Comparison of ENCODE assay signal across 1 cellular context in the genomic region with DNA sequence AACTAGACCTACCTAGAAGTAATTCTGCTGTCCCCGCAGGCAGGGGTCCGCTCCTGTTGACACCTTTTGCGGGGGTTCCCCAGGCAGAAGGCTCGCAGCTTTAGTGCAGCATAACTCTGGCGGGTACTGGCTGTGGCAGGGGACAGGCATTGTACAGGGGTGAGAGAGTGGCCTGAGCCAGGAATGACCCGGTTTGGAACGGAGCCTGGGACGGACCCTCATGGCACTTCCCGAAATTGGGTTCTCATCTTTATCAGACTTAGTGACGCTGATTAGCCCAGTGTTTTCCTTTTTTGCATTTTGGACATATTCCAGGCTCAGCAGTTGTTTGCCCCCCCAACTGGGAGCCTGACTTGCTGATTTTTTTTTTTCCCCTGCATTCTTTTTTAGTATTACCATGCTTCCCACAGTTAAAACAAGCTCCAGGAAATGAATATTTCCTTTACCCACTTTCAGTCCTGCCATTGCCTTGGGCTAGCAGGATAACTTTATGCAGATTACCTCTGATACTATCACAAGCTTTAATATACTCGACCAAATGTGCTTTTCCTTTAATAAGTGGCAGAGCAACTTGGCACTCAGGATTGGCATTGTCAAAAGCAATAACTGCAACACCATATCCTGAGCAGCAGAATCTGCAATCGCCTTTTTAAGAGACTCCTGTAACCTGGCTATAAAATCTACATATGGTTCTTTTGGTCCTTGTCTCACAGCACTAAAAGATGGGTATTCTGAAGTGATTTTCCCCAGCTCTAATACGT.
TF ChIP-seq lines count a peak whose summit lies in the region.

No MANE protein-coding gene starts in this region.

TF ChIP-seq in WTC11, 78 proteins besides CTCF, POLR2A, EP300 and RAD21:
- TF ChIP-seq PRRX2 (CRISPR knock-in tag; IDR thresholded peaks at IDR 0.05) (no peak), GABPB1 (CRISPR knock-in tag; IDR thresholded peaks at IDR 0.05) (no peak), RELA (CRISPR knock-in tag; IDR thresholded peaks at IDR 0.05; ENCODE audit: borderline replicate concordance) (no peak), ETV6 (CRISPR knock-in tag; IDR thresholded peaks at IDR 0.05) (no peak), ZNF219 (CRISPR knock-in tag; IDR thresholded peaks at IDR 0.05; ENCODE audit: borderline replicate concordance) (no peak), NFATC4 (CRISPR knock-in tag; IDR thresholded peaks at IDR 0.05) (no peak)
- TF ChIP-seq, protein P1, sequence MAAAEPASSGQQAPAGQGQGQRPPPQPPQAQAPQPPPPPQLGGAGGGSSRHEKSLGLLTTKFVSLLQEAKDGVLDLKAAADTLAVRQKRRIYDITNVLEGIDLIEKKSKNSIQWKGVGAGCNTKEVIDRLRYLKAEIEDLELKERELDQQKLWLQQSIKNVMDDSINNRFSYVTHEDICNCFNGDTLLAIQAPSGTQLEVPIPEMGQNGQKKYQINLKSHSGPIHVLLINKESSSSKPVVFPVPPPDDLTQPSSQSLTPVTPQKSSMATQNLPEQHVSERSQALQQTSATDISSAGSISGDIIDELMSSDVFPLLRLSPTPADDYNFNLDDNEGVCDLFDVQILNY (CRISPR knock-in tag; IDR thresholded peaks at IDR 0.05), result no peak
- TF ChIP-seq, protein P2, sequence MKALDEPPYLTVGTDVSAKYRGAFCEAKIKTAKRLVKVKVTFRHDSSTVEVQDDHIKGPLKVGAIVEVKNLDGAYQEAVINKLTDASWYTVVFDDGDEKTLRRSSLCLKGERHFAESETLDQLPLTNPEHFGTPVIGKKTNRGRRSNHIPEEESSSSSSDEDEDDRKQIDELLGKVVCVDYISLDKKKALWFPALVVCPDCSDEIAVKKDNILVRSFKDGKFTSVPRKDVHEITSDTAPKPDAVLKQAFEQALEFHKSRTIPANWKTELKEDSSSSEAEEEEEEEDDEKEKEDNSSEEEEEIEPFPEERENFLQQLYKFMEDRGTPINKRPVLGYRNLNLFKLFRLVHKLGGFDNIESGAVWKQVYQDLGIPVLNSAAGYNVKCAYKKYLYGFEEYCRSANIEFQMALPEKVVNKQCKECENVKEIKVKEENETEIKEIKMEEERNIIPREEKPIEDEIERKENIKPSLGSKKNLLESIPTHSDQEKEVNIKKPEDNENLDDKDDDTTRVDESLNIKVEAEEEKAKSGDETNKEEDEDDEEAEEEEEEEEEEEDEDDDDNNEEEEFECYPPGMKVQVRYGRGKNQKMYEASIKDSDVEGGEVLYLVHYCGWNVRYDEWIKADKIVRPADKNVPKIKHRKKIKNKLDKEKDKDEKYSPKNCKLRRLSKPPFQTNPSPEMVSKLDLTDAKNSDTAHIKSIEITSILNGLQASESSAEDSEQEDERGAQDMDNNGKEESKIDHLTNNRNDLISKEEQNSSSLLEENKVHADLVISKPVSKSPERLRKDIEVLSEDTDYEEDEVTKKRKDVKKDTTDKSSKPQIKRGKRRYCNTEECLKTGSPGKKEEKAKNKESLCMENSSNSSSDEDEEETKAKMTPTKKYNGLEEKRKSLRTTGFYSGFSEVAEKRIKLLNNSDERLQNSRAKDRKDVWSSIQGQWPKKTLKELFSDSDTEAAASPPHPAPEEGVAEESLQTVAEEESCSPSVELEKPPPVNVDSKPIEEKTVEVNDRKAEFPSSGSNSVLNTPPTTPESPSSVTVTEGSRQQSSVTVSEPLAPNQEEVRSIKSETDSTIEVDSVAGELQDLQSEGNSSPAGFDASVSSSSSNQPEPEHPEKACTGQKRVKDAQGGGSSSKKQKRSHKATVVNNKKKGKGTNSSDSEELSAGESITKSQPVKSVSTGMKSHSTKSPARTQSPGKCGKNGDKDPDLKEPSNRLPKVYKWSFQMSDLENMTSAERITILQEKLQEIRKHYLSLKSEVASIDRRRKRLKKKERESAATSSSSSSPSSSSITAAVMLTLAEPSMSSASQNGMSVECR (CRISPR knock-in tag; IDR thresholded peaks at IDR 0.05; ENCODE audit: borderline replicate concordance), result no peak
- TF ChIP-seq, protein P3, sequence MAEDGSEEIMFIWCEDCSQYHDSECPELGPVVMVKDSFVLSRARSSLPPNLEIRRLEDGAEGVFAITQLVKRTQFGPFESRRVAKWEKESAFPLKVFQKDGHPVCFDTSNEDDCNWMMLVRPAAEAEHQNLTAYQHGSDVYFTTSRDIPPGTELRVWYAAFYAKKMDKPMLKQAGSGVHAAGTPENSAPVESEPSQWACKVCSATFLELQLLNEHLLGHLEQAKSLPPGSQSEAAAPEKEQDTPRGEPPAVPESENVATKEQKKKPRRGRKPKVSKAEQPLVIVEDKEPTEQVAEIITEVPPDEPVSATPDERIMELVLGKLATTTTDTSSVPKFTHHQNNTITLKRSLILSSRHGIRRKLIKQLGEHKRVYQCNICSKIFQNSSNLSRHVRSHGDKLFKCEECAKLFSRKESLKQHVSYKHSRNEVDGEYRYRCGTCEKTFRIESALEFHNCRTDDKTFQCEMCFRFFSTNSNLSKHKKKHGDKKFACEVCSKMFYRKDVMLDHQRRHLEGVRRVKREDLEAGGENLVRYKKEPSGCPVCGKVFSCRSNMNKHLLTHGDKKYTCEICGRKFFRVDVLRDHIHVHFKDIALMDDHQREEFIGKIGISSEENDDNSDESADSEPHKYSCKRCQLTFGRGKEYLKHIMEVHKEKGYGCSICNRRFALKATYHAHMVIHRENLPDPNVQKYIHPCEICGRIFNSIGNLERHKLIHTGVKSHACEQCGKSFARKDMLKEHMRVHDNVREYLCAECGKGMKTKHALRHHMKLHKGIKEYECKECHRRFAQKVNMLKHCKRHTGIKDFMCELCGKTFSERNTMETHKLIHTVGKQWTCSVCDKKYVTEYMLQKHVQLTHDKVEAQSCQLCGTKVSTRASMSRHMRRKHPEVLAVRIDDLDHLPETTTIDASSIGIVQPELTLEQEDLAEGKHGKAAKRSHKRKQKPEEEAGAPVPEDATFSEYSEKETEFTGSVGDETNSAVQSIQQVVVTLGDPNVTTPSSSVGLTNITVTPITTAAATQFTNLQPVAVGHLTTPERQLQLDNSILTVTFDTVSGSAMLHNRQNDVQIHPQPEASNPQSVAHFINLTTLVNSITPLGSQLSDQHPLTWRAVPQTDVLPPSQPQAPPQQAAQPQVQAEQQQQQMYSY (CRISPR knock-in tag; IDR thresholded peaks at IDR 0.05), result no peak
- TF ChIP-seq, protein P4, sequence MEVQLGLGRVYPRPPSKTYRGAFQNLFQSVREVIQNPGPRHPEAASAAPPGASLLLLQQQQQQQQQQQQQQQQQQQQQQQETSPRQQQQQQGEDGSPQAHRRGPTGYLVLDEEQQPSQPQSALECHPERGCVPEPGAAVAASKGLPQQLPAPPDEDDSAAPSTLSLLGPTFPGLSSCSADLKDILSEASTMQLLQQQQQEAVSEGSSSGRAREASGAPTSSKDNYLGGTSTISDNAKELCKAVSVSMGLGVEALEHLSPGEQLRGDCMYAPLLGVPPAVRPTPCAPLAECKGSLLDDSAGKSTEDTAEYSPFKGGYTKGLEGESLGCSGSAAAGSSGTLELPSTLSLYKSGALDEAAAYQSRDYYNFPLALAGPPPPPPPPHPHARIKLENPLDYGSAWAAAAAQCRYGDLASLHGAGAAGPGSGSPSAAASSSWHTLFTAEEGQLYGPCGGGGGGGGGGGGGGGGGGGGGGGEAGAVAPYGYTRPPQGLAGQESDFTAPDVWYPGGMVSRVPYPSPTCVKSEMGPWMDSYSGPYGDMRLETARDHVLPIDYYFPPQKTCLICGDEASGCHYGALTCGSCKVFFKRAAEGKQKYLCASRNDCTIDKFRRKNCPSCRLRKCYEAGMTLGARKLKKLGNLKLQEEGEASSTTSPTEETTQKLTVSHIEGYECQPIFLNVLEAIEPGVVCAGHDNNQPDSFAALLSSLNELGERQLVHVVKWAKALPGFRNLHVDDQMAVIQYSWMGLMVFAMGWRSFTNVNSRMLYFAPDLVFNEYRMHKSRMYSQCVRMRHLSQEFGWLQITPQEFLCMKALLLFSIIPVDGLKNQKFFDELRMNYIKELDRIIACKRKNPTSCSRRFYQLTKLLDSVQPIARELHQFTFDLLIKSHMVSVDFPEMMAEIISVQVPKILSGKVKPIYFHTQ (CRISPR knock-in tag; IDR thresholded peaks at IDR 0.05), result no peak
